In the genomic region with DNA sequence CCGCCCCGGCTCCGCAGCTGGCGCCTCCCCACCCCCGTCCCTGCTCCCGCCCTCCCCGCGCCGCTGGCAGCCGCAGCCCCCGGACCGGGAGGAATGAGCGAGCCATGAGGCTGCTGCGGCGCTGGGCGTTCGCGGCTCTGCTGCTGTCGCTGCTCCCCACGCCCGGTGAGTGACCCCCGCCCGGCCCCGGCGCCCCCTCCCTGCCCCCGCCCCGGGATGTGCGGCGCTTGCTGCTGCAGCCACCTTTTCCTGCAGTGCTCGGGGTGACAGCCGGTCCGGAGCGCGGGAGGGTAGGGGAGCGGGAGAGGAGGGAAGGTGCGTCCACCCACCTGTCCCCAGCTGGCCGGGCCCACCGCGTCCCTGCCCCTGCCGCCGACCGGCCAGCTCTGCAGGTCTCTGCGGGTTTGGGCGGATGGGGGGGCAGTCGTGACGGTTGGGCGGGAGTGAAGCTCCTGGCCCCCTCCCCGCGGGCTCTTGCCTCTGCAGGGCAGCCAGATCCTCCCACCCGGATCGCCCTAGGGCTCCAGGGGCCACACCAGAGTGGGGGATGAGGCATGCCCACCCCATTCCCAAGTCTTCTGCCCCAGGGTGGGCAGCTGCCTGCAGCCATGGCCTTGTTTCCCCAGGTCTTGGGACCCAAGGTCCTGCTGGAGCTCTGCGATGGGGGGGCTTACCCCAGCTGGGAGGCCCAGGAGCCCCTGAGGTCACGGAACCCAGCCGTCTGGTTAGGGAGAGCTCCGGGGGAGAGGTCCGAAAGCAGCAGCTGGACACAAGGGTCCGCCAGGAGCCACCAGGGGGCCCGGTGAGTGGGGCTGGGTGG, we compare ENCODE assay signal across 8 cellular contexts. TPM values are rescaled to one million over a fixed set of nuclear protein-coding genes. Genes with fewer than 3 reads are reported as not detected.
DNase-seq lines count a peak whose midpoint lies in the region; ATAC-seq and TF ChIP-seq lines count a peak whose summit lies in the region.

No MANE protein-coding gene starts in this region.

- H3K9ac ChIP-seq in DND-41 (ENCODE audit: low read depth, low read length): no peak overlapping the region
- no peak overlapping the region for H3K9ac ChIP-seq in OCI-LY3 (ENCODE audit: low read length)
- H3K9ac ChIP-seq in parathyroid adenoma: no peak overlapping the region

- ATAC-seq in DND-41 (ENCODE audit: insufficient read depth, low read depth): peak; percentile 27; the same call in 1 of the 3 replicates

- no peaks in the 10 kb centered on the region for H3K36me3 ChIP-seq in DND-41 (ENCODE audit: insufficient read depth, low read length)
- H3K36me3 ChIP-seq in OCI-LY3 (replicated peaks; ENCODE audit: low read depth, low read length): no peaks in the 10 kb centered on the region
- no peaks in the 10 kb centered on the region for H3K36me3 ChIP-seq in esophagus squamous epithelium
- no peaks in the 10 kb centered on the region for H3K36me3 ChIP-seq in parathyroid adenoma (ENCODE audit: control insufficient read depth, insufficient read depth, low read length)

- no peak for TF ChIP-seq CTCF in DND-41 (IDR thresholded peaks at IDR 0.05; ENCODE audit: borderline replicate concordance, extremely low read depth, low read length, poor library complexity, severe bottlenecking)
- TF ChIP-seq CTCF in OCI-LY3 (IDR thresholded peaks at IDR 0.05; ENCODE audit: low read depth, low read length): no peak
- TF ChIP-seq CTCF in esophagus squamous epithelium (IDR thresholded peaks at IDR 0.05): no peak
- TF ChIP-seq CTCF in parathyroid adenoma (IDR thresholded peaks at IDR 0.05): no peak

- TF ChIP-seq POLR2A in esophagus squamous epithelium (IDR thresholded peaks at IDR 0.05): no peak

- H2AFZ ChIP-seq in DND-41 (ENCODE audit: low read depth, low read length): no peak overlapping the region
- no peak overlapping the region for H2AFZ ChIP-seq in OCI-LY3 (ENCODE audit: low read depth, low read length)
- peak overlapping the region; percentile 53 for H2AFZ ChIP-seq in parathyroid adenoma

- intact Hi-C loops in esophagus squamous epithelium (cut with DNase I): no loop called here
- intact Hi-C loops in posterior vena cava (cut with DNase I): no loop called here

- H3K27me3 ChIP-seq in DND-41 (ENCODE audit: insufficient read depth, low read length, poor library complexity) (peaks cover 25% of the 10 kb centered on the region), OCI-LY3 (ENCODE audit: low read depth, low read length) (no peaks in the 10 kb centered on the region), esophagus squamous epithelium (peaks cover 5 to 63% (median 12%) of the 10 kb centered on the region in 4 donors), parathyroid adenoma (ENCODE audit: control insufficient read depth, insufficient read depth, low read length) (no peaks in the 10 kb centered on the region)

- H3K4me3 ChIP-seq in DND-41 (ENCODE audit: low read depth in 1 of 2, low read length in 2 of 2) (no peak overlapping the region), OCI-LY3 (ENCODE audit: low read length) (peak overlapping the region; percentile 1; the same call in 1 of the 2 replicates), esophagus squamous epithelium (peak overlapping the region; percentile 20 to 72 (median 38)), parathyroid adenoma (ENCODE audit: low read depth, low read length) (no peak overlapping the region)

- no peaks in the 10 kb centered on the region for H3K79me2 ChIP-seq in DND-41 (ENCODE audit: insufficient read depth, low read length)
- H3K79me2 ChIP-seq in OCI-LY3 (ENCODE audit: low read length): no peaks in the 10 kb centered on the region
- no peaks in the 10 kb centered on the region for H3K79me2 ChIP-seq in parathyroid adenoma

- no CpG with 5 or more reads among the region's 58 CpGs for WGBS in esophagus squamous epithelium, 2 donors

- peaks cover 7% of the 10 kb centered on the region; the same call in 1 of the 2 replicates for H4K20me1 ChIP-seq in DND-41 (ENCODE audit: insufficient read depth, low read length)
- H4K20me1 ChIP-seq in OCI-LY3 (ENCODE audit: insufficient read depth, low read length): no peaks in the 10 kb centered on the region

- H3K4me1 ChIP-seq in DND-41 (ENCODE audit: insufficient read depth, low read length) (no peaks in the 10 kb centered on the region), OCI-LY3 (ENCODE audit: low read length) (no peaks in the 10 kb centered on the region), esophagus squamous epithelium (peaks cover 10 to 17% (median 14%) of the 10 kb centered on the region in 3 donors), parathyroid adenoma (no peaks in the 10 kb centered on the region)

- H3K9me3 ChIP-seq in DND-41 (ENCODE audit: insufficient read depth, low read length, severe bottlenecking) (no peaks in the 10 kb centered on the region), OCI-LY3 (ENCODE audit: insufficient read depth, low read length) (no peaks in the 10 kb centered on the region), esophagus squamous epithelium (no peaks in the 10 kb centered on the region), parathyroid adenoma (ENCODE audit: control insufficient read depth, low read length) (no peaks in the 10 kb centered on the region)

- H3K27ac ChIP-seq in DND-41 (ENCODE audit: low read length): no peak overlapping the region
- H3K27ac ChIP-seq in OCI-LY3 (ENCODE audit: low read length): no peak overlapping the region
- no peak overlapping the region for H3K27ac ChIP-seq in esophagus squamous epithelium
- no peak overlapping the region for H3K27ac ChIP-seq in parathyroid adenoma

- DNase-seq in DND-41: no peak
- no peak for DNase-seq in esophagus squamous epithelium (lab: John Stamatoyannopoulos, UW)
- DNase-seq in NCI-H345 treated with DMSO at 0.1 percent for 48 hours (lab: John Stamatoyannopoulos, UW; ENCODE audit: unreplicated experiment): no peak
- DNase-seq in posterior vena cava (ENCODE audit: low spot score): no peak
- no peak for DNase-seq in glomerular visceral epithelial cell (ENCODE audit: extremely low spot score)
- DNase-seq in GDM1 (lab: John Stamatoyannopoulos, UW): no peak

- H3K4me2 ChIP-seq in DND-41 (ENCODE audit: insufficient read depth, low read length): no peak overlapping the region
- H3K4me2 ChIP-seq in OCI-LY3 (ENCODE audit: low read length): peak overlapping the region; percentile 12
- H3K4me2 ChIP-seq in parathyroid adenoma (ENCODE audit: low read length): peak overlapping the region; percentile 58

RNA-seq across cellular contexts. Expression of a gene that starts 0.5 kb away (rescaled TPM):
- total RNA-seq in esophagus squamous epithelium (under 1 TPM in 2 of 4 donors, not detected in 2; 0.18 to 0.38 TPM), posterior vena cava (under 1 TPM; 0.29 to 0.42 TPM)

RNA-seq across cellular contexts. Expression of a gene that starts 50.8 kb away (rescaled TPM):
- total RNA-seq in esophagus squamous epithelium: 1 to 10 TPM; 1.9 to 5.3 (median 3.8) TPM
- 1 to 10 TPM; 4.2 to 4.3 TPM for total RNA-seq in posterior vena cava

Comparison
In these comparisons a context has a peak if more than half of its experiments do, and no peak if none do; other contexts are left out.
1. H3K4me3 ChIP-seq: peak in OCI-LY3 (single experiment) and esophagus squamous epithelium (4 of 4); none in DND-41 (0 of 2) and parathyroid adenoma (single experiment).